ENCODE assay signal across 2 cellular contexts in genomic region chr16:55836158-55836611, GRCh38.
TF ChIP-seq lines count a peak whose summit lies in the region.

No MANE protein-coding gene starts in this region.

TF ChIP-seq in K562, 482 proteins besides CTCF, POLR2A, EP300 and RAD21:
- TF ChIP-seq C11orf30 (IDR thresholded peaks at IDR 0.05; ENCODE audit: low read depth) (peak; percentile 91), HDAC6 (IDR thresholded peaks at IDR 0.05; ENCODE audit: low read depth, low read length) (no peak), MAFK (IDR thresholded peaks at IDR 0.05; ENCODE audit: low read length) (peak; percentile 66; the same call in 1 of the 2 replicates), NRF1 (conservative IDR thresholded peaks at IDR 0.05 in 1 of 2, IDR thresholded peaks at IDR 0.05 in 1 of 2) (peak; percentile 70 to 76), ATF7 (IDR thresholded peaks at IDR 0.05) (no peak), NFE2 (IDR thresholded peaks at IDR 0.05; ENCODE audit: low read depth) (peak; percentile 85), NR2C2 (CRISPR knock-in tag; IDR thresholded peaks at IDR 0.05) (no peak), NR2C2 (tag; IDR thresholded peaks at IDR 0.05) (peak; percentile 33; the same call in 1 of the 2 replicates), NFE2L1 (tag; IDR thresholded peaks at IDR 0.05; ENCODE audit: borderline replicate concordance, low read depth) (peak; percentile 13; the same call in 1 of the 2 replicates), ZNF316 (IDR thresholded peaks at IDR 0.05) (peak; percentile 91), MAFG (tag; conservative IDR thresholded peaks at IDR 0.05) (peak; percentile 92), MAFF (IDR thresholded peaks at IDR 0.05; ENCODE audit: low read length) (peak; percentile 67; the same call in 1 of the 2 replicates), PHF8 (IDR thresholded peaks at IDR 0.05; ENCODE audit: borderline replicate concordance, low read length) (no peak)

TF ChIP-seq in liver, 16 proteins besides CTCF, POLR2A, EP300 and RAD21:
- TF ChIP-seq JUND (IDR thresholded peaks at IDR 0.05) (no peak), ZBTB33 (IDR thresholded peaks at IDR 0.05) (peak; percentile 61), MAX (IDR thresholded peaks at IDR 0.05) (peak; percentile 66), RXRA (IDR thresholded peaks at IDR 0.05) (peak; percentile 72 to 89), SP1 (IDR thresholded peaks at IDR 0.05) (peak; percentile 79), ATF3 (IDR thresholded peaks at IDR 0.05) (no peak), NR2F2 (IDR thresholded peaks at IDR 0.05) (peak; percentile 56), HNF4G (IDR thresholded peaks at IDR 0.05) (peak; percentile 46), YY1 (IDR thresholded peaks at IDR 0.05) (peak; percentile 58), REST (IDR thresholded peaks at IDR 0.05) (peak; percentile 67), FOXA2 (IDR thresholded peaks at IDR 0.05) (peak; percentile 58), FOXA1 (IDR thresholded peaks at IDR 0.05) (no peak), HNF4A (conservative IDR thresholded peaks at IDR 0.05) (peak; percentile 79), GABPA (IDR thresholded peaks at IDR 0.05 in 1 of 2, conservative IDR thresholded peaks at IDR 0.05 in 1 of 2) (no peak), EGR1 (IDR thresholded peaks at IDR 0.05; ENCODE audit: low read depth in 2 of 2) (peak in 1 of 2 donors; percentile 57)
TF ChIP-seq in liver: peak in this region for 11.
